1 cellular context compared by ENCODE assay signal in the genomic region with DNA sequence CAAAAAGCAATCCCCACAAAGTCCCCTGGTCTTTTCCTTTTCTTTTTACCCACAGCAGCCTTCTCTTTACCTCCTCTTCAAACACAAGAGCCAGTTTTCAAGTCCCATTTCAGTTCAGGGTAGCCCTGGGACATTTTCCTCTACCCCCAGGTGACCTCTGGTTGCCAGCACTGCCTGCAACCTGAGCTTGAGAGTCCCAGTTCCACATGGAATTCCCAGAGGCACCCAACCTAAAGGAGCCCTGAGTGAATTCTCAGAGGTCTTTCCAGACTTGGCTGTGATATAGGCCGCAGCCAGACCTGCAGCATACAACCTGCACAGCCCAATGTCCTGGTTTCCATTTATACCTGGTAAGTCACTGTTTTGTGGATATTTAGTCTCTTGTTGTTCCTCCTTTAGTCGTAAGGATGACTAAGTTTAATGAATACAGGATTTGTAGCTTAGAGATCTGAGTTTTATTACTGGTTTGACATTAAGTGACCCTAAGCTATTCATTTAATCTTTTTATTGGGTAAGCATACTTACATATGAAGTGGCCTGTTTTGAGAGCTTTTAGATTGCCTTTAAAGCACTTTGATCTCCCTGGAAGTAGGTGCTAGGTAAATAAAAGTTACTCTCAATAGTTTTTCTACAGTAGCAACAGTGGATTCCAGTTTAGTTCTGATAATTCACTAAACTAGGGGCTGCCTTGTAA.
TF ChIP-seq lines count a peak whose summit lies in the region.

No MANE protein-coding gene starts in this region.

TF ChIP-seq in HEK293, 187 proteins besides CTCF, POLR2A, EP300 and RAD21 (continued from another document):
- TF ChIP-seq, protein P1, sequence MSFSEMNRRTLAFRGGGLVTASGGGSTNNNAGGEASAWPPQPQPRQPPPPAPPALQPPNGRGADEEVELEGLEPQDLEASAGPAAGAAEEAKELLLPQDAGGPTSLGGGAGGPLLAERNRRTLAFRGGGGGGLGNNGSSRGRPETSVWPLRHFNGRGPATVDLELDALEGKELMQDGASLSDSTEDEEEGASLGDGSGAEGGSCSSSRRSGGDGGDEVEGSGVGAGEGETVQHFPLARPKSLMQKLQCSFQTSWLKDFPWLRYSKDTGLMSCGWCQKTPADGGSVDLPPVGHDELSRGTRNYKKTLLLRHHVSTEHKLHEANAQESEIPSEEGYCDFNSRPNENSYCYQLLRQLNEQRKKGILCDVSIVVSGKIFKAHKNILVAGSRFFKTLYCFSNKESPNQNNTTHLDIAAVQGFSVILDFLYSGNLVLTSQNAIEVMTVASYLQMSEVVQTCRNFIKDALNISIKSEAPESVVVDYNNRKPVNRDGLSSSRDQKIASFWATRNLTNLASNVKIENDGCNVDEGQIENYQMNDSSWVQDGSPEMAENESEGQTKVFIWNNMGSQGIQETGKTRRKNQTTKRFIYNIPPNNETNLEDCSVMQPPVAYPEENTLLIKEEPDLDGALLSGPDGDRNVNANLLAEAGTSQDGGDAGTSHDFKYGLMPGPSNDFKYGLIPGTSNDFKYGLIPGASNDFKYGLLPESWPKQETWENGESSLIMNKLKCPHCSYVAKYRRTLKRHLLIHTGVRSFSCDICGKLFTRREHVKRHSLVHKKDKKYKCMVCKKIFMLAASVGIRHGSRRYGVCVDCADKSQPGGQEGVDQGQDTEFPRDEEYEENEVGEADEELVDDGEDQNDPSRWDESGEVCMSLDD (tag by site-specific recombination; IDR thresholded peaks at IDR 0.05) = no peak
- TF ChIP-seq ZEB2 (tag by site-specific recombination; IDR thresholded peaks at IDR 0.05) (0 out of 2 replicates have a peak, but pooled peaks have one; percentile 20), ZNF24 (tag by site-specific recombination; IDR thresholded peaks at IDR 0.05) (peak; percentile 26; the same call in 1 of the 2 replicates), SCRT2 (tag by site-specific recombination; IDR thresholded peaks at IDR 0.05) (peak; percentile 50; the same call in 1 of the 2 replicates), OSR2 (tag by site-specific recombination; IDR thresholded peaks at IDR 0.05) (peak; percentile 97), YY2 (tag by site-specific recombination; IDR thresholded peaks at IDR 0.05) (no peak), TCF7L2 (IDR thresholded peaks at IDR 0.05; ENCODE audit: borderline replicate concordance, low read depth, low read length) (peak; percentile 85; the same call in 1 of the 2 replicates), ZNF837 (tag by site-specific recombination; IDR thresholded peaks at IDR 0.05) (no peak), ZBTB17 (tag by site-specific recombination; IDR thresholded peaks at IDR 0.05) (0 out of 2 replicates have a peak, but pooled peaks have one; percentile 13), KLF1 (tag by site-specific recombination; IDR thresholded peaks at IDR 0.05) (no peak), ZNF10 (tag by site-specific recombination; IDR thresholded peaks at IDR 0.05) (no peak), MYNN (tag by site-specific recombination; IDR thresholded peaks at IDR 0.05; ENCODE audit: borderline replicate concordance) (no peak), ZNF121 (tag by site-specific recombination; IDR thresholded peaks at IDR 0.05) (no peak), ZNF341 (tag by site-specific recombination; IDR thresholded peaks at IDR 0.05; ENCODE audit: low read depth) (no peak), ZNF311 (tag by site-specific recombination; IDR thresholded peaks at IDR 0.05; ENCODE audit: borderline replicate concordance) (no peak), ZNF112 (tag by site-specific recombination; IDR thresholded peaks at IDR 0.05) (no peak), WT1 (tag by site-specific recombination; IDR thresholded peaks at IDR 0.05) (peak; percentile 83), ZNF747 (tag by site-specific recombination; IDR thresholded peaks at IDR 0.05) (no peak), OVOL3 (tag by site-specific recombination; IDR thresholded peaks at IDR 0.05) (peak; percentile 45; the same call in 1 of the 2 replicates), PRDM1 (tag by site-specific recombination; IDR thresholded peaks at IDR 0.05) (no peak), ZXDB (tag by site-specific recombination; IDR thresholded peaks at IDR 0.05) (peak; percentile 35; the same call in 1 of the 2 replicates), FEZF1 (tag by site-specific recombination; IDR thresholded peaks at IDR 0.05) (peak; percentile 92), ZNF302 (tag by site-specific recombination; IDR thresholded peaks at IDR 0.05; ENCODE audit: low read depth) (no peak)
- TF ChIP-seq, protein P2, sequence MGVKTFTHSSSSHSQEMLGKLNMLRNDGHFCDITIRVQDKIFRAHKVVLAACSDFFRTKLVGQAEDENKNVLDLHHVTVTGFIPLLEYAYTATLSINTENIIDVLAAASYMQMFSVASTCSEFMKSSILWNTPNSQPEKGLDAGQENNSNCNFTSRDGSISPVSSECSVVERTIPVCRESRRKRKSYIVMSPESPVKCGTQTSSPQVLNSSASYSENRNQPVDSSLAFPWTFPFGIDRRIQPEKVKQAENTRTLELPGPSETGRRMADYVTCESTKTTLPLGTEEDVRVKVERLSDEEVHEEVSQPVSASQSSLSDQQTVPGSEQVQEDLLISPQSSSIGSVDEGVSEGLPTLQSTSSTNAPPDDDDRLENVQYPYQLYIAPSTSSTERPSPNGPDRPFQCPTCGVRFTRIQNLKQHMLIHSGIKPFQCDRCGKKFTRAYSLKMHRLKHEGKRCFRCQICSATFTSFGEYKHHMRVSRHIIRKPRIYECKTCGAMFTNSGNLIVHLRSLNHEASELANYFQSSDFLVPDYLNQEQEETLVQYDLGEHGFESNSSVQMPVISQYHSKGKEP (tag by site-specific recombination; IDR thresholded peaks at IDR 0.05) = peak; percentile 42; the same call in 1 of the 2 replicates
- TF ChIP-seq, protein P3, sequence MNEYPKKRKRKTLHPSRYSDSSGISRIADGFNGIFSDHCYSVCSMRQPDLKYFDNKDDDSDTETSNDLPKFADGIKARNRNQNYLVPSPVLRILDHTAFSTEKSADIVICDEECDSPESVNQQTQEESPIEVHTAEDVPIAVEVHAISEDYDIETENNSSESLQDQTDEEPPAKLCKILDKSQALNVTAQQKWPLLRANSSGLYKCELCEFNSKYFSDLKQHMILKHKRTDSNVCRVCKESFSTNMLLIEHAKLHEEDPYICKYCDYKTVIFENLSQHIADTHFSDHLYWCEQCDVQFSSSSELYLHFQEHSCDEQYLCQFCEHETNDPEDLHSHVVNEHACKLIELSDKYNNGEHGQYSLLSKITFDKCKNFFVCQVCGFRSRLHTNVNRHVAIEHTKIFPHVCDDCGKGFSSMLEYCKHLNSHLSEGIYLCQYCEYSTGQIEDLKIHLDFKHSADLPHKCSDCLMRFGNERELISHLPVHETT (tag by site-specific recombination; IDR thresholded peaks at IDR 0.05) = 0 out of 2 replicates have a peak, but pooled peaks have one; percentile 20
- TF ChIP-seq, protein P4, sequence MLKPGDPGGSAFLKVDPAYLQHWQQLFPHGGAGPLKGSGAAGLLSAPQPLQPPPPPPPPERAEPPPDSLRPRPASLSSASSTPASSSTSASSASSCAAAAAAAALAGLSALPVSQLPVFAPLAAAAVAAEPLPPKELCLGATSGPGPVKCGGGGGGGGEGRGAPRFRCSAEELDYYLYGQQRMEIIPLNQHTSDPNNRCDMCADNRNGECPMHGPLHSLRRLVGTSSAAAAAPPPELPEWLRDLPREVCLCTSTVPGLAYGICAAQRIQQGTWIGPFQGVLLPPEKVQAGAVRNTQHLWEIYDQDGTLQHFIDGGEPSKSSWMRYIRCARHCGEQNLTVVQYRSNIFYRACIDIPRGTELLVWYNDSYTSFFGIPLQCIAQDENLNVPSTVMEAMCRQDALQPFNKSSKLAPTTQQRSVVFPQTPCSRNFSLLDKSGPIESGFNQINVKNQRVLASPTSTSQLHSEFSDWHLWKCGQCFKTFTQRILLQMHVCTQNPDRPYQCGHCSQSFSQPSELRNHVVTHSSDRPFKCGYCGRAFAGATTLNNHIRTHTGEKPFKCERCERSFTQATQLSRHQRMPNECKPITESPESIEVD (tag by site-specific recombination; IDR thresholded peaks at IDR 0.05) = peak; percentile 94
- TF ChIP-seq, protein P5, sequence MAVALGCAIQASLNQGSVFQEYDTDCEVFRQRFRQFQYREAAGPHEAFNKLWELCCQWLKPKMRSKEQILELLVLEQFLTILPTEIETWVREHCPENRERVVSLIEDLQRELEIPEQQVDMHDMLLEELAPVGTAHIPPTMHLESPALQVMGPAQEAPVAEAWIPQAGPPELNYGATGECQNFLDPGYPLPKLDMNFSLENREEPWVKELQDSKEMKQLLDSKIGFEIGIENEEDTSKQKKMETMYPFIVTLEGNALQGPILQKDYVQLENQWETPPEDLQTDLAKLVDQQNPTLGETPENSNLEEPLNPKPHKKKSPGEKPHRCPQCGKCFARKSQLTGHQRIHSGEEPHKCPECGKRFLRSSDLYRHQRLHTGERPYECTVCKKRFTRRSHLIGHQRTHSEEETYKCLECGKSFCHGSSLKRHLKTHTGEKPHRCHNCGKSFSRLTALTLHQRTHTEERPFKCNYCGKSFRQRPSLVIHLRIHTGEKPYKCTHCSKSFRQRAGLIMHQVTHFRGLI (tag by site-specific recombination; IDR thresholded peaks at IDR 0.05) = no peak; the same call in 1 of the 2 replicates
- TF ChIP-seq, protein P6, sequence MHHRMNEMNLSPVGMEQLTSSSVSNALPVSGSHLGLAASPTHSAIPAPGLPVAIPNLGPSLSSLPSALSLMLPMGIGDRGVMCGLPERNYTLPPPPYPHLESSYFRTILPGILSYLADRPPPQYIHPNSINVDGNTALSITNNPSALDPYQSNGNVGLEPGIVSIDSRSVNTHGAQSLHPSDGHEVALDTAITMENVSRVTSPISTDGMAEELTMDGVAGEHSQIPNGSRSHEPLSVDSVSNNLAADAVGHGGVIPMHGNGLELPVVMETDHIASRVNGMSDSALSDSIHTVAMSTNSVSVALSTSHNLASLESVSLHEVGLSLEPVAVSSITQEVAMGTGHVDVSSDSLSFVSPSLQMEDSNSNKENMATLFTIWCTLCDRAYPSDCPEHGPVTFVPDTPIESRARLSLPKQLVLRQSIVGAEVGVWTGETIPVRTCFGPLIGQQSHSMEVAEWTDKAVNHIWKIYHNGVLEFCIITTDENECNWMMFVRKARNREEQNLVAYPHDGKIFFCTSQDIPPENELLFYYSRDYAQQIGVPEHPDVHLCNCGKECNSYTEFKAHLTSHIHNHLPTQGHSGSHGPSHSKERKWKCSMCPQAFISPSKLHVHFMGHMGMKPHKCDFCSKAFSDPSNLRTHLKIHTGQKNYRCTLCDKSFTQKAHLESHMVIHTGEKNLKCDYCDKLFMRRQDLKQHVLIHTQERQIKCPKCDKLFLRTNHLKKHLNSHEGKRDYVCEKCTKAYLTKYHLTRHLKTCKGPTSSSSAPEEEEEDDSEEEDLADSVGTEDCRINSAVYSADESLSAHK (tag by site-specific recombination; IDR thresholded peaks at IDR 0.05) = peak; percentile 79; the same call in 1 of the 2 replicates
- TF ChIP-seq, protein P7, sequence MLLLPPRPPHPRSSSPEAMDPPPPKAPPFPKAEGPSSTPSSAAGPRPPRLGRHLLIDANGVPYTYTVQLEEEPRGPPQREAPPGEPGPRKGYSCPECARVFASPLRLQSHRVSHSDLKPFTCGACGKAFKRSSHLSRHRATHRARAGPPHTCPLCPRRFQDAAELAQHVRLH (tag by site-specific recombination; IDR thresholded peaks at IDR 0.05) = peak; percentile 90
- TF ChIP-seq, protein P8, sequence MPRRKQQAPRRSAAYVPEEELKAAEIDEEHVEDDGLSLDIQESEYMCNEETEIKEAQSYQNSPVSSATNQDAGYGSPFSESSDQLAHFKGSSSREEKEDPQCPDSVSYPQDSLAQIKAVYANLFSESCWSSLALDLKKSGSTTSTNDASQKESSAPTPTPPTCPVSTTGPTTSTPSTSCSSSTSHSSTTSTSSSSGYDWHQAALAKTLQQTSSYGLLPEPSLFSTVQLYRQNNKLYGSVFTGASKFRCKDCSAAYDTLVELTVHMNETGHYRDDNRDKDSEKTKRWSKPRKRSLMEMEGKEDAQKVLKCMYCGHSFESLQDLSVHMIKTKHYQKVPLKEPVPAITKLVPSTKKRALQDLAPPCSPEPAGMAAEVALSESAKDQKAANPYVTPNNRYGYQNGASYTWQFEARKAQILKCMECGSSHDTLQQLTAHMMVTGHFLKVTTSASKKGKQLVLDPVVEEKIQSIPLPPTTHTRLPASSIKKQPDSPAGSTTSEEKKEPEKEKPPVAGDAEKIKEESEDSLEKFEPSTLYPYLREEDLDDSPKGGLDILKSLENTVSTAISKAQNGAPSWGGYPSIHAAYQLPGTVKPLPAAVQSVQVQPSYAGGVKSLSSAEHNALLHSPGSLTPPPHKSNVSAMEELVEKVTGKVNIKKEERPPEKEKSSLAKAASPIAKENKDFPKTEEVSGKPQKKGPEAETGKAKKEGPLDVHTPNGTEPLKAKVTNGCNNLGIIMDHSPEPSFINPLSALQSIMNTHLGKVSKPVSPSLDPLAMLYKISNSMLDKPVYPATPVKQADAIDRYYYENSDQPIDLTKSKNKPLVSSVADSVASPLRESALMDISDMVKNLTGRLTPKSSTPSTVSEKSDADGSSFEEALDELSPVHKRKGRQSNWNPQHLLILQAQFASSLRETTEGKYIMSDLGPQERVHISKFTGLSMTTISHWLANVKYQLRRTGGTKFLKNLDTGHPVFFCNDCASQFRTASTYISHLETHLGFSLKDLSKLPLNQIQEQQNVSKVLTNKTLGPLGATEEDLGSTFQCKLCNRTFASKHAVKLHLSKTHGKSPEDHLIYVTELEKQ (tag by site-specific recombination; IDR thresholded peaks at IDR 0.05; ENCODE audit: borderline replicate concordance) = peak; percentile 75; the same call in 1 of the 2 replicates
- TF ChIP-seq, protein P9, sequence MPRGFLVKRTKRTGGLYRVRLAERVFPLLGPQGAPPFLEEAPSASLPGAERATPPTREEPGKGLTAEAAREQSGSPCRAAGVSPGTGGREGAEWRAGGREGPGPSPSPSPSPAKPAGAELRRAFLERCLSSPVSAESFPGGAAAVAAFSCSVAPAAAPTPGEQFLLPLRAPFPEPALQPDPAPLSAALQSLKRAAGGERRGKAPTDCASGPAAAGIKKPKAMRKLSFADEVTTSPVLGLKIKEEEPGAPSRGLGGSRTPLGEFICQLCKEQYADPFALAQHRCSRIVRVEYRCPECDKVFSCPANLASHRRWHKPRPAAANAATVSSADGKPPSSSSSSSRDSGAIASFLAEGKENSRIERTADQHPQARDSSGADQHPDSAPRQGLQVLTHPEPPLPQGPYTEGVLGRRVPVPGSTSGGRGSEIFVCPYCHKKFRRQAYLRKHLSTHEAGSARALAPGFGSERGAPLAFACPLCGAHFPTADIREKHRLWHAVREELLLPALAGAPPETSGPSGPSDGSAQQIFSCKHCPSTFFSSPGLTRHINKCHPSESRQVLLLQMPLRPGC (tag by site-specific recombination; IDR thresholded peaks at IDR 0.05) = peak; percentile 24; the same call in 1 of the 2 replicates
- TF ChIP-seq, protein P10, sequence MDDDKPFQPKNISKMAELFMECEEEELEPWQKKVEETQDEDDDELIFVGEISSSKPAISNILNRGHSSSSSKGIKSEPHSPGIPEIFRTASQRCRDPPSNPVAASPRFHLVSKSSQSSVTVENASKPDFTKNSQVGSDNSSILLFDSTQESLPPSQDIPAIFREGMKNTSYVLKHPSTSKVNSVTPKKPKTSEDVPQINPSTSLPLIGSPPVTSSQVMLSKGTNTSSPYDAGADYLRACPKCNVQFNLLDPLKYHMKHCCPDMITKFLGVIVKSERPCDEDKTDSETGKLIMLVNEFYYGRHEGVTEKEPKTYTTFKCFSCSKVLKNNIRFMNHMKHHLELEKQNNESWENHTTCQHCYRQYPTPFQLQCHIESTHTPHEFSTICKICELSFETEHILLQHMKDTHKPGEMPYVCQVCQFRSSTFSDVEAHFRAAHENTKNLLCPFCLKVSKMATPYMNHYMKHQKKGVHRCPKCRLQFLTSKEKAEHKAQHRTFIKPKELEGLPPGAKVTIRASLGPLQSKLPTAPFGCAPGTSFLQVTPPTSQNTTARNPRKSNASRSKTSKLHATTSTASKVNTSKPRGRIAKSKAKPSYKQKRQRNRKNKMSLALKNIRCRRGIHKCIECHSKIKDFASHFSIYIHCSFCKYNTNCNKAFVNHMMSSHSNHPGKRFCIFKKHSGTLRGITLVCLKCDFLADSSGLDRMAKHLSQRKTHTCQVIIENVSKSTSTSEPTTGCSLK (tag by site-specific recombination; IDR thresholded peaks at IDR 0.05) = no peak
